Comparison of ENCODE assay signal across 28 cellular contexts in genomic region chr2:196368546-196369225, GRCh38.
"Had no signal": no experiment of that assay in that cellular context is flagged by ENCODE, and none has a peak within 500 bp of the region (broad histone marks: within the 10 kb centered on the region; RNA-seq: fewer than 3 reads in every experiment).

No MANE protein-coding gene starts in this region.

- ATAC-seq: heart right ventricle; left colon; left lung; lower lobe of right lung; mucosa of descending colon; naive thymus-derived CD4-positive, alpha-beta T cell; right cardiac atrium had no signal

- FAIRE-seq: kidney, small intestine had no signal

- H3K27me3 ChIP-seq: heart right ventricle, hepatocyte, left lung, ovary, sigmoid colon, spleen, suprapubic skin, tibial artery, vagina had no signal

- H3K9me3 ChIP-seq: mucosa of descending colon, ovary, sigmoid colon, suprapubic skin, vagina had no signal

- H3K4me3 Mint-ChIP-seq: naive thymus-derived CD4-positive, alpha-beta T cell; natural killer cell treated with Interleukin-12 subunit alpha and Interleukin-12 subunit beta and Interleukin-15 and Interleukin-18, amount 100 ng/mL, for 72 hours; stimulated activated effector memory CD8-positive, alpha-beta T cell treated with anti-CD3 and anti-CD28 coated beads, Interleukin-12 subunit alpha, Interleukin-12 subunit beta, amount 100 ng/mL, for 72 hours; stimulated activated naive CD8-positive, alpha-beta T cell treated with anti-CD3 and anti-CD28 coated beads, Interleukin-15, Interleukin-2, amounts not matched to agents 100 ng/mL and 50 ng/mL, for 24 hours; type B pancreatic cell had no signal

- H3K27ac Mint-ChIP-seq: naive thymus-derived CD4-positive, alpha-beta T cell; natural killer cell treated with Interleukin-12 subunit alpha and Interleukin-12 subunit beta and Interleukin-15 and Interleukin-18, amount 100 ng/mL, for 72 hours; progenitor cell of endocrine pancreas; stimulated activated effector memory CD8-positive, alpha-beta T cell treated with anti-CD3 and anti-CD28 coated beads, Interleukin-12 subunit alpha, Interleukin-12 subunit beta, amount 100 ng/mL, for 72 hours; stimulated activated naive CD8-positive, alpha-beta T cell treated with anti-CD3 and anti-CD28 coated beads, Interleukin-15, Interleukin-2, amounts not matched to agents 100 ng/mL and 50 ng/mL, for 24 hours; type B pancreatic cell had no signal

- H3K4me1 Mint-ChIP-seq: stimulated activated effector memory CD8-positive, alpha-beta T cell treated with anti-CD3 and anti-CD28 coated beads, Interleukin-12 subunit alpha, Interleukin-12 subunit beta, amount 100 ng/mL, for 72 hours had no signal

- DNase-seq: heart right ventricle; kidney; left colon; left lung; lower lobe of right lung; mammary epithelial cell; mesenchymal stem cell; midbrain; mucosa of descending colon; naive thymus-derived CD4-positive, alpha-beta T cell; ovary; retina; right cardiac atrium; sigmoid colon; small intestine; spleen; stimulated activated CD4-positive, alpha-beta T cell treated with anti-CD3 and anti-CD28 coated beads, Interleukin-4, amount 100 ng/mL, for 24 hours; stimulated activated naive CD4-positive, alpha-beta T cell; tibial artery had no signal

- H3K4me1 ChIP-seq: left lung, lower lobe of right lung, suprapubic skin, vagina had no signal

- H3K36me3 ChIP-seq: heart right ventricle, left lung, lower lobe of right lung, ovary, sigmoid colon, spleen, suprapubic skin, thoracic aorta, tibial artery, vagina had no signal

- H2AFZ ChIP-seq: hepatocyte had no signal

- H3K36me3 Mint-ChIP-seq: natural killer cell treated with Interleukin-12 subunit alpha and Interleukin-12 subunit beta and Interleukin-15 and Interleukin-18, amount 100 ng/mL, for 72 hours; stimulated activated effector memory CD8-positive, alpha-beta T cell treated with anti-CD3 and anti-CD28 coated beads, Interleukin-12 subunit alpha, Interleukin-12 subunit beta, amount 100 ng/mL, for 72 hours had no signal

- H3K4me3 ChIP-seq: heart right ventricle, hepatocyte, left lung, lower lobe of right lung, mucosa of descending colon, ovary, sigmoid colon, spleen, suprapubic skin, thoracic aorta, tibial artery, vagina had no signal

- H3K79me2 ChIP-seq: hepatocyte had no signal

- H3K4me2 ChIP-seq: hepatocyte had no signal

- H3K27ac ChIP-seq: heart right ventricle, hepatocyte, left lung, lower lobe of right lung, ovary, sigmoid colon, spleen, suprapubic skin, thoracic aorta, tibial artery, vagina had no signal

- H3K27me3 Mint-ChIP-seq: natural killer cell treated with Interleukin-12 subunit alpha and Interleukin-12 subunit beta and Interleukin-15 and Interleukin-18, amount 100 ng/mL, for 72 hours; progenitor cell of endocrine pancreas; stimulated activated naive CD8-positive, alpha-beta T cell treated with anti-CD3 and anti-CD28 coated beads, Interleukin-15, Interleukin-2, amounts not matched to agents 100 ng/mL and 50 ng/mL, for 24 hours; type B pancreatic cell had no signal
